8 cellular contexts compared by ENCODE assay signal in the genomic region with DNA sequence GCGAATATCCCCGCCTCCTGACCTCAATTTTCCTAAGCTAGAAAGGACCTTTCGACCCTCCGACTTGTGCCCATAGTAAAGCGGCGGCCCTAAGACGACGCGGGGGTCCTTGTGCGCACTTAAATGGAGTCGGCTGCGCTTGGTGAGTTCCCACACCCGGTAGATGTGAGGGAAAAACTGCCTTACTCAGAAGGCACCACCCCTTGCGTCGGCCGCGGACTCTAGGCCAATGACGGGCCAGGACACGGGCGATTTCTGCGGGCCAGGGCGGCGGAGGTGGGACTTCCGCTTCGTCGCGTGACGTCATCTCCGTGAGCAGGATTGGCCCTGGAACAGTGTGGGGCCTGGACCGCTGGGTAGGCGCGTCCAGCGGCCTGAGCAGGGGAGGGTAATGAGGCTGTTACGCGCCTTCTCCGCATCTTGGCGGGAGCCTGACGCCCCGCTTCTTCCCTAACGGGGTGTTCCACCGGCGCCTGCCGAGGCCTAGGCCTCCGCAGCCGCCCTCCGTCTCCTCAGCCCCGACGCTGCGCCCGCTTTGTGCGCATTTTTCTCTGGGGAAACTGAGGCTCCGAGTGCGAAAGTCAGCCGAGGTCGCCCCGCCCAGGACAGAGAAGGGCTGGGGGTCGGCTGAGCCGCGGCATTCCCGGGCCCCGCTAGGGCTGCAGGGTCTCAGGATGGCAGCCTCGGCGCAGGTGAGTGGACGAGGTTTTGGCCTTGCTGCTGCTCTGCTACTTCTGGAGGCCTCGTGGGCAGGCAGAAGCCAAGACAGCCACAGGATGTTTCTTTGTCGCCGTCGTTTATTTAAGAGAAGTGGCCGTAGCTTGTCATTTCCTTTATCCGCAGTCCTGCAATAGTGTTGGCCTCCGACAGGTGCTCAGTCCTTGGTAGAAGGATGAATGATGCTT. TPM values are rescaled to one million over a fixed set of nuclear protein-coding genes. Genes with fewer than 3 reads are reported as not detected.
DNase-seq lines count a peak whose midpoint lies in the region; TF ChIP-seq lines count a peak whose summit lies in the region.

ZNF543 (plus strand) TSS at position 293 of the 905 bp plus-strand sequence; CDS start at position 675, 382 bp downstream.

- no peak within 1 kb of the TSS for H3K4ac ChIP-seq in H9 (ENCODE audit: low read depth, low read length)

- H3K18ac ChIP-seq in H9 (ENCODE audit: insufficient read length, low read depth, low read length): peak within 1 kb of the TSS; percentile 28

- peak within 1 kb of the TSS; percentile 81 for H3K4me2 ChIP-seq in H9 (ENCODE audit: insufficient read depth, insufficient read length, low read length)

- peak; percentile 97 for DNase-seq in G401 (ENCODE audit: low spot score)
- DNase-seq in H9: peak; percentile 98
- peak; percentile 98 for DNase-seq in MG63
- peak; percentile 94 to 95 for DNase-seq in SHP77 (lab: John Stamatoyannopoulos, UW)
- peak; percentile 78 for DNase-seq in activated gamma-delta T cell (lab: John Stamatoyannopoulos, UW)
- peak; percentile 97 for DNase-seq in fibroblast of villous mesenchyme (ENCODE audit: low read depth)
- DNase-seq in nephron progenitor cell: peak; percentile 95

- no peak within 1 kb of the TSS for H3K23ac ChIP-seq in H9 (ENCODE audit: insufficient read length, low read depth, low read length)

- H4K91ac ChIP-seq in H9 (ENCODE audit: insufficient read length, low read depth, low read length): no peak within 1 kb of the TSS

- peaks cover 34% of the 10 kb centered on the region for H3K36me3 ChIP-seq in MG63

- no peaks in the 10 kb centered on the region for H3K79me1 ChIP-seq in H9 (ENCODE audit: insufficient read depth, low read depth, low read length, poor library complexity, severe bottlenecking)

- peaks cover 2% of the 10 kb centered on the region; the same call in 1 of the 2 replicates for H3K79me2 ChIP-seq in H9 (ENCODE audit: insufficient read depth, low read length)

- H3K27me3 Mint-ChIP-seq in H9 (ENCODE audit: low read depth) (peaks cover 13% of the 10 kb centered on the region), nephron progenitor cell (ENCODE audit: low read depth, poor library complexity) (peaks cover 27% of the 10 kb centered on the region)
- peaks cover 28% of the 10 kb centered on the region for H3K27me3 Mint-ChIP-seq in stimulated activated naive CD8-positive, alpha-beta T cell treated with anti-CD3 and anti-CD28 coated beads, Interleukin-15, Interleukin-2, amounts not matched to agents 100 ng/mL and 50 ng/mL, for 24 hours

- H2AK5ac ChIP-seq in H9 (ENCODE audit: insufficient read length, low read length): no peak within 1 kb of the TSS

- H3K36me3 Mint-ChIP-seq in H9 (ENCODE audit: insufficient read depth in 1 of 3, low read depth in 3 of 3): peaks cover 1 to 16% (median 16%) of the 10 kb centered on the region in 3 experiments
- peaks cover 26% of the 10 kb centered on the region for H3K36me3 Mint-ChIP-seq in nephron progenitor cell (ENCODE audit: low read depth)
- H3K36me3 Mint-ChIP-seq in stimulated activated naive CD8-positive, alpha-beta T cell treated with anti-CD3 and anti-CD28 coated beads, Interleukin-15, Interleukin-2, amounts not matched to agents 100 ng/mL and 50 ng/mL, for 24 hours (ENCODE audit: low read depth): peaks cover 39% of the 10 kb centered on the region

- H3K27me3 ChIP-seq in H9 (ENCODE audit: insufficient read depth, low read length) (no peaks in the 10 kb centered on the region), MG63 (peaks cover 3% of the 10 kb centered on the region; the same call in 1 of the 2 replicates)

- H3K4me1 ChIP-seq in H9 (ENCODE audit: insufficient read depth, low read length): no peaks in the 10 kb centered on the region

- peaks cover 23 to 31% of the 10 kb centered on the region in 2 experiments for H3K4me1 Mint-ChIP-seq in H9
- peaks cover 33% of the 10 kb centered on the region for H3K4me1 Mint-ChIP-seq in nephron progenitor cell
- H3K4me1 Mint-ChIP-seq in stimulated activated naive CD8-positive, alpha-beta T cell treated with anti-CD3 and anti-CD28 coated beads, Interleukin-15, Interleukin-2, amounts not matched to agents 100 ng/mL and 50 ng/mL, for 24 hours (ENCODE audit: low read depth): peaks cover 25% of the 10 kb centered on the region

- H2BK5ac ChIP-seq in H9 (ENCODE audit: insufficient read length, low read length): no peak within 1 kb of the TSS

- no peak within 1 kb of the TSS for H2AFZ ChIP-seq in H9 (ENCODE audit: low read length)

- H3K23me2 ChIP-seq in H9 (ENCODE audit: insufficient read length, low read depth, low read length, poor library complexity, severe bottlenecking): no peaks in the 10 kb centered on the region

- in situ Hi-C loops in G401 (cut with HindIII; ENCODE audit: low sequenced_read_pairs): no loop called here

- no peak within 1 kb of the TSS for H4K5ac ChIP-seq in H9 (ENCODE audit: insufficient read length, low read depth, low read length)

- H3K27ac Mint-ChIP-seq in H9 (peak within 1 kb of the TSS; percentile 84 to 99 (median 96)), nephron progenitor cell (peak within 1 kb of the TSS; percentile 97)
- peak within 1 kb of the TSS; percentile 83 for H3K27ac Mint-ChIP-seq in stimulated activated naive CD8-positive, alpha-beta T cell treated with anti-CD3 and anti-CD28 coated beads, Interleukin-15, Interleukin-2, amounts not matched to agents 100 ng/mL and 50 ng/mL, for 24 hours

- H2BK20ac ChIP-seq in H9 (ENCODE audit: low read depth, low read length, poor library complexity, severe bottlenecking): no peak within 1 kb of the TSS

- peak within 1 kb of the TSS; percentile 80 to 90 for H3K4me3 Mint-ChIP-seq in H9
- peak within 1 kb of the TSS; percentile 93 for H3K4me3 Mint-ChIP-seq in nephron progenitor cell
- peak within 1 kb of the TSS; percentile 90 for H3K4me3 Mint-ChIP-seq in stimulated activated naive CD8-positive, alpha-beta T cell treated with anti-CD3 and anti-CD28 coated beads, Interleukin-15, Interleukin-2, amounts not matched to agents 100 ng/mL and 50 ng/mL, for 24 hours

- H4K20me1 ChIP-seq in H9 (ENCODE audit: control insufficient read depth, insufficient read depth, insufficient read length): no peaks in the 10 kb centered on the region

- H3K9me3 ChIP-seq in H9 (ENCODE audit: control insufficient read depth, low read depth, low read length) (no peaks in the 10 kb centered on the region), MG63 (peaks cover 2% of the 10 kb centered on the region; the same call in 1 of the 2 replicates)

- H3K14ac ChIP-seq in H9 (ENCODE audit: insufficient read depth, low read length): peak within 1 kb of the TSS; percentile 71

- no peak within 1 kb of the TSS for H4K8ac ChIP-seq in H9 (replicated peaks; ENCODE audit: insufficient read length, low read depth, low read length)

- no peak within 1 kb of the TSS for H3T11ph ChIP-seq in H9 (ENCODE audit: low read length)

- peak within 1 kb of the TSS; percentile 91 for H3K4me3 ChIP-seq in MG63
- peak within 1 kb of the TSS; percentile 90 for H3K4me3 ChIP-seq in fibroblast of villous mesenchyme (ENCODE audit: low read depth, low read length)

- no peak within 1 kb of the TSS for H2BK120ac ChIP-seq in H9 (ENCODE audit: low read depth, low read length, poor library complexity, severe bottlenecking)

- H3K56ac ChIP-seq in H9 (ENCODE audit: insufficient read length, low read depth, low read length): no peak within 1 kb of the TSS

- H3K9ac ChIP-seq in H9 (ENCODE audit: extremely low read depth, insufficient read length, low read length): peak within 1 kb of the TSS; percentile 75

- H3K9me3 Mint-ChIP-seq in H9: no peaks in the 10 kb centered on the region
- no peaks in the 10 kb centered on the region for H3K9me3 Mint-ChIP-seq in nephron progenitor cell
- H3K9me3 Mint-ChIP-seq in stimulated activated naive CD8-positive, alpha-beta T cell treated with anti-CD3 and anti-CD28 coated beads, Interleukin-15, Interleukin-2, amounts not matched to agents 100 ng/mL and 50 ng/mL, for 24 hours: peaks cover 25% of the 10 kb centered on the region

- H2BK15ac ChIP-seq in H9 (ENCODE audit: low read depth, low read length): no peak within 1 kb of the TSS

- TF ChIP-seq CTCF in H9 (conservative IDR thresholded peaks at IDR 0.05): no peak
- no peak for TF ChIP-seq CTCF in fibroblast of villous mesenchyme (IDR thresholded peaks at IDR 0.05; ENCODE audit: insufficient read depth, low read depth, low read length)
- TF ChIP-seq CTCF in nephron progenitor cell (IDR thresholded peaks at IDR 0.05): no peak

- H2BK12ac ChIP-seq in H9 (ENCODE audit: insufficient read length, low read depth, low read length): no peak within 1 kb of the TSS

- WGBS in H9 (ENCODE audit: extremely low coverage, insufficient read length, low lambda C conversion rate): no CpG with 5 or more reads among the region's 71 CpGs

- no peak within 1 kb of the TSS for H3K27ac ChIP-seq in H9 (ENCODE audit: insufficient read length, low read depth, low read length)

RNA-seq across cellular contexts. Expression of gene ZNF543, which starts in this region (rescaled TPM):
- 6.4 and 9.6 TPM in 2 replicates for total RNA-seq in G401 (2014; rRNA removed; shearing (Covaris generic))
- total RNA-seq in H9 (2021) (8.2 and 8.4 TPM in 2 replicates), fibroblast of villous mesenchyme (9.7 and 10.4 TPM in 2 replicates)
- 7.6 and 10.0 TPM in 2 replicates for total RNA-seq in MG63 (2014; rRNA removed; shearing (Covaris generic); ENCODE audit: low replicate concordance)
